In the genomic region with DNA sequence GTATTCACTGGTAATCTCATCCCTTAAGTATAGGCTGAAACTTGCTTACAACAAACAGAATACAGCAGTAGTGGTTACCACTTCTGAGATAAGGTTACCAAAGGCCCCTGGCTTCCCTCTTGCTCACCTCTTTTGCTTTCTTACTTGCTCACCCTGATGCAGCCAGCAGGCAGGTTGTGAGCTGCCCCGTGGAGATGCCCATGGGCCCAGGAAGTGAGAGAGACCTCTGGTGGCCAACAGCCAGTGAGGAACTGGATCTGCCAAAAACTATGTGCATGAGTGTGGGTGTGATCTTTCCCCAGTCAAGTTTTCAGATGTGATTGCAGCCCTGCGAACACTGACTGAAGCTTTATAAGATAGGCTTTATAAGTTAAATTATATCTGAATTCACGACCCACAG, we compare ENCODE assay signal across 8 cellular contexts. TPM values are rescaled to one million over a fixed set of nuclear protein-coding genes. Genes with fewer than 3 reads are reported as not detected.
DNase-seq lines count a peak whose midpoint lies in the region; ATAC-seq, FAIRE-seq and TF ChIP-seq lines count a peak whose summit lies in the region.

No MANE protein-coding gene starts in this region.

- ATAC-seq in GM19351 (IDR thresholded peaks at IDR 0.05; ENCODE audit: unreplicated experiment) = peak; percentile 87

- DNase-seq in D721Med (ENCODE audit: insufficient read length, low spot score) (no peak), bronchial epithelial cell (ENCODE audit: low read depth) (peak; percentile 83), G401 (ENCODE audit: low spot score) (no peak), DMS79 treated with DMSO at 0.1 percent for 48 hours (lab: John Stamatoyannopoulos, UW) (no peak), cerebellar nuclear complex (lab: John Stamatoyannopoulos, UW) (no peak), putamen (ENCODE audit: low spot score) (no peak)
- peak; percentile 25 for DNase-seq in Jurkat, Clone E6-1 (ENCODE audit: low read depth, low spot score)

- peak; percentile 5 for TF ChIP-seq CTCF in D721Med (IDR thresholded peaks at IDR 0.05; ENCODE audit: insufficient read depth, missing control alignments)
- peak; percentile 65 for TF ChIP-seq CTCF in bronchial epithelial cell (IDR thresholded peaks at IDR 0.05; ENCODE audit: insufficient read depth, low read length, severe bottlenecking)

- no peak overlapping the region for H3K4me3 ChIP-seq in Jurkat, Clone E6-1 (ENCODE audit: low read length)
- H3K4me3 ChIP-seq in bronchial epithelial cell (ENCODE audit: low read depth, low read length) = no peak overlapping the region

- no peaks in the 10 kb centered on the region for H3K27me3 ChIP-seq in bronchial epithelial cell (ENCODE audit: control insufficient read depth, insufficient read depth, low read length)

- in situ Hi-C loops in G401 (cut with HindIII; ENCODE audit: low sequenced_read_pairs) = no loop called here

- FAIRE-seq in D721Med (lab: Jason Lieb, UNC) = no peak
- no peak for FAIRE-seq in bronchial epithelial cell (lab: Jason Lieb, UNC)

- no peaks in the 10 kb centered on the region for H3K36me3 ChIP-seq in bronchial epithelial cell (ENCODE audit: control insufficient read depth, insufficient read depth, low read length)

RNA-seq across cellular contexts. Expression of gene NMNAT3, which starts 48.7 kb away (rescaled TPM):
- polyA plus RNA-seq in Jurkat, Clone E6-1 (2012; ENCODE audit: insufficient read depth, insufficient read length) = not detected
- 3.9 and 7.8 TPM in 2 replicates for total RNA-seq in bronchial epithelial cell
- not detected in 2 replicates for total RNA-seq in G401 (2014; rRNA removed; shearing (Covaris generic))

Comparison
In these comparisons a context has a peak if more than half of its experiments do, and no peak if none do; other contexts are left out.
1. DNase-seq: peak in Jurkat, Clone E6-1 (single experiment) and bronchial epithelial cell (single experiment); none in D721Med (single experiment), G401 (single experiment), DMS79 treated with DMSO at 0.1 percent for 48 hours (single experiment), cerebellar nuclear complex (0 of 2) and putamen (single experiment).